In the genomic region with DNA sequence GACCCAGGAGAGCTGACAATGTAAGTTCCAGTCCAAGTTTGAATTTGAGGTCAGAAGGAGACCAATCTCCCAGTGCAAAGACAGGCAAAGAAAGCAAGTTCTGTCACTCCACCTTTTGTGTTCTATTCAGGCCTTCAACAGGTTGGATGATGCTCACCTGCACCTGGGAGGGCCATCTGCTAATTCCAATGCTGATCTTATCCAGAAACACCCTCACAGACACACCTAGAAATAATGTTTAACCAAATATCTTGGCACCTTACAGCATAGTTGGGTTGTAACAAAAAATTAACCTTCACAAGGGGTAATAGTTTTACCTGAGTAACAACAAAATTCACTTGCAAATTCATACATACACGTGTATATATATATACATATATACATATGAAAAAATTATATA, we compare ENCODE assay signal across 25 cellular contexts.
"Had no signal": no experiment of that assay in that cellular context is flagged by ENCODE, and none has a peak within 500 bp of the region (broad histone marks: within the 10 kb centered on the region; RNA-seq: fewer than 3 reads in every experiment).

No MANE protein-coding gene starts in this region.

- ATAC-seq: heart left ventricle; left cardiac atrium; left lung; lower lobe of right lung; naive thymus-derived CD4-positive, alpha-beta T cell; natural killer cell treated with Interleukin-12 subunit alpha and Interleukin-12 subunit beta and Interleukin-15 and Interleukin-18, amount 100 ng/mL, for 72 hours; right cardiac atrium; sciatic nerve had no signal

- H3K4me3 ChIP-seq: heart left ventricle, left lung, lower lobe of right lung, ovary, prostate gland, skin epidermis, suprapubic skin, thoracic aorta, tibial artery, uterus had no signal

- DNase-seq: heart left ventricle; islet precursor cell; left cardiac atrium; left lung; lower lobe of right lung; mammary epithelial cell; mesendoderm; naive thymus-derived CD4-positive, alpha-beta T cell; ovary; posterior cingulate gyrus; retina; right cardiac atrium; stimulated activated CD4-positive, alpha-beta T cell treated with anti-CD3 and anti-CD28 coated beads, Interleukin-12 subunit alpha, Interleukin-12 subunit beta, amount 100 ng/mL, for 4 hours; stimulated activated CD4-positive, alpha-beta T cell treated with anti-CD3 and anti-CD28 coated beads, Interleukin-15, amount 100 ng/mL, for 24 hours; stimulated activated CD4-positive, alpha-beta T cell treated with anti-CD3 and anti-CD28 coated beads, Interleukin-2, amount 100 ng/mL, for 24 hours; stimulated activated CD4-positive, alpha-beta T cell treated with anti-CD3 and anti-CD28 coated beads, Interleukin-4, amount 100 ng/mL, for 1 hour; stimulated activated naive CD4-positive, alpha-beta T cell; tibial artery; uterus had no signal

- H3K9me3 ChIP-seq: heart left ventricle, left lung, lower lobe of right lung, ovary, prostate gland, suprapubic skin, thoracic aorta, tibial artery, uterus had no signal

- H3K36me3 ChIP-seq: heart left ventricle, left lung, lower lobe of right lung, ovary, prostate gland, suprapubic skin, thoracic aorta, tibial artery, uterus had no signal

- H3K27me3 ChIP-seq: left lung, ovary, suprapubic skin, tibial artery, uterus had no signal

- H3K4me1 ChIP-seq: heart left ventricle, left lung, lower lobe of right lung, prostate gland, suprapubic skin, tibial artery, uterus had no signal

- H3K27ac ChIP-seq: heart left ventricle, left lung, lower lobe of right lung, ovary, prostate gland, skin epidermis, suprapubic skin, thoracic aorta, tibial artery, uterus had no signal
